Comparison of ENCODE assay signal across 23 cellular contexts in genomic region chr11:119625206-119625988, GRCh38.
DNase-seq lines count a peak whose midpoint lies in the region; ATAC-seq and TF ChIP-seq lines count a peak whose summit lies in the region.
"Had no signal": no experiment of that assay in that cellular context is flagged by ENCODE, and none has a peak within 500 bp of the region (broad histone marks: within the 10 kb centered on the region; RNA-seq: fewer than 3 reads in every experiment).

No MANE protein-coding gene starts in this region.

- H3K36me3 ChIP-seq in GM23338 (ENCODE audit: insufficient read depth) (no peaks in the 10 kb centered on the region), adipocyte (ENCODE audit: control insufficient read depth, insufficient read depth, low read length, severe bottlenecking) (no peaks in the 10 kb centered on the region)
- H3K36me3 ChIP-seq: breast epithelium, thyroid gland had no signal

- no peaks in the 10 kb centered on the region for H3F3A ChIP-seq in GM23338 (replicated peaks; ENCODE audit: low read depth)

- H3K4me3 ChIP-seq in GM23338 (no peak overlapping the region), adipocyte (ENCODE audit: low read length) (peak overlapping the region; percentile 31)
- H3K4me3 ChIP-seq: breast epithelium, coronary artery, thyroid gland had no signal

- no peak for TF ChIP-seq CTCF in GM23338 (conservative IDR thresholded peaks at IDR 0.05; ENCODE audit: low read depth in 2 of 2)
- TF ChIP-seq CTCF in MCF 10A (IDR thresholded peaks at IDR 0.05; ENCODE audit: unreplicated experiment) = no peak

- H3K27me3 Mint-ChIP-seq in GM23338 (ENCODE audit: insufficient read depth, low read depth, poor library complexity) (peaks cover 13% of the 10 kb centered on the region), MCF 10A (ENCODE audit: insufficient read depth, unreplicated experiment) (peaks cover 24% of the 10 kb centered on the region)

- H3K79me2 ChIP-seq in GM23338 (replicated peaks; ENCODE audit: insufficient read depth) = no peaks in the 10 kb centered on the region

- H3K9me2 ChIP-seq in GM23338 (ENCODE audit: insufficient read depth) = no peaks in the 10 kb centered on the region

- peak overlapping the region; percentile 31 for H3K9ac ChIP-seq in adipocyte (ENCODE audit: low read length)

- H3K4me1 ChIP-seq in GM23338 (ENCODE audit: insufficient read depth) (no peaks in the 10 kb centered on the region), adipocyte (ENCODE audit: control insufficient read depth, insufficient read depth, low read length) (peaks cover 15% of the 10 kb centered on the region)
- H3K4me1 ChIP-seq: breast epithelium, thyroid gland had no signal

- no peaks in the 10 kb centered on the region for H3K27me3 ChIP-seq in GM23338 (ENCODE audit: insufficient read depth)
- H3K27me3 ChIP-seq in adipocyte (replicated peaks; ENCODE audit: control insufficient read depth, insufficient read depth, low read length) = peaks cover 18% of the 10 kb centered on the region
- H3K27me3 ChIP-seq: breast epithelium, thyroid gland had no signal

- peak overlapping the region; percentile 10; the same call in 1 of the 2 replicates for H3K4me2 ChIP-seq in GM23338

- CTCF ChIA-PET in MCF 10A (lab: Yijun Ruan, JAX) = interaction anchor here (0.5 to 1.3 kb wide), 9 partner anchors 16 to 930 kb away, joined by 3 to 6 read pairs (median 3); no protein-coding TSS in a partner anchor

- no peaks in the 10 kb centered on the region for H3K36me3 Mint-ChIP-seq in GM23338 (ENCODE audit: low read depth)
- no peaks in the 10 kb centered on the region for H3K36me3 Mint-ChIP-seq in MCF 10A (ENCODE audit: insufficient read depth, unreplicated experiment)
- H3K36me3 Mint-ChIP-seq: CD8-positive, alpha-beta T cell; naive B cell had no signal

- DNase-seq in GM23338 (ENCODE audit: low spot score) (no peak), adipocyte (ENCODE audit: low read depth) (no peak), left cardiac atrium (no peak), sciatic nerve (ENCODE audit: low spot score) (no peak), NCI-H1417 (lab: John Stamatoyannopoulos, UW) (no peak), HuH-7.5 (ENCODE audit: low spot score) (no peak), MCF 10A (ENCODE audit: unreplicated experiment) (no peak)
- DNase-seq: activated CD4-positive, alpha-beta T cell treated with anti-CD3 and anti-CD28 coated beads for 4 hours; activated T-cell treated with anti-CD3 and anti-CD28 coated beads, Interleukin-2, amount 50 U/mL, for 4 hours; amniotic stem cell; CD8-positive, alpha-beta T cell; DMS 273 treated with DMSO at 0.1 percent for 48 hours; head of caudate nucleus; left colon; naive B cell; NCI-H146; retina; stimulated activated CD4-positive, alpha-beta T cell treated with anti-CD3 and anti-CD28 coated beads, Interleukin-15, amount 100 ng/mL, for 24 hours; stimulated activated naive CD8-positive, alpha-beta T cell treated with anti-CD3 and anti-CD28 coated beads, Interleukin-15, Interleukin-2, amounts not matched to agents 100 U/mL and 50 U/mL, for 24 hours; T-helper 17 cell; thyroid gland had no signal

- peaks cover 27% of the 10 kb centered on the region for H3K4me1 Mint-ChIP-seq in GM23338
- no peaks in the 10 kb centered on the region for H3K4me1 Mint-ChIP-seq in MCF 10A (ENCODE audit: insufficient read depth, unreplicated experiment)

- H3K27ac ChIP-seq in GM23338 (ENCODE audit: low read depth) = no peak overlapping the region
- H3K27ac ChIP-seq: breast epithelium, coronary artery, thyroid gland had no signal

- no peaks in the 10 kb centered on the region; the same call in 1 of the 2 replicates for H4K20me1 ChIP-seq in GM23338 (replicated peaks; ENCODE audit: insufficient read depth)

- no peaks in the 10 kb centered on the region for H3K9me3 ChIP-seq in adipocyte (ENCODE audit: control insufficient read depth, low read length)
- H3K9me3 ChIP-seq: breast epithelium, thyroid gland had no signal

- POLR2A ChIA-PET in MCF 10A (lab: Yijun Ruan, JAX) = interaction anchor here (1.1 kb wide), 1 partner anchor 29 kb away, joined by 3 read pairs; no protein-coding TSS in a partner anchor

- intact Hi-C loops in left cardiac atrium (cut with DNase I) = no loop called here
- intact Hi-C loops in sciatic nerve (cut with DNase I) = no loop called here
- intact Hi-C loops in MCF 10A (cut with micrococcal nuclease) = no loop called here

- H2AFZ ChIP-seq in GM23338 = no peak overlapping the region

- BruUV-seq in MCF 10A (replicated peaks; lab: Mats Ljungman, UMichigan) = no TSS peak

- ATAC-seq in GM23338 (peak; percentile 6; the same call in 2 of the 3 replicates), left cardiac atrium (peak; percentile 33 to 75), sciatic nerve (peak; percentile 58)
- ATAC-seq: activated T-cell treated with anti-CD3 and anti-CD28 coated beads, Interleukin-2, amount 50 U/mL, for 4 hours; CD8-positive, alpha-beta T cell; left colon; stimulated activated naive CD8-positive, alpha-beta T cell treated with anti-CD3 and anti-CD28 coated beads, Interleukin-15, Interleukin-2, amounts not matched to agents 100 U/mL and 50 U/mL, for 24 hours; T-helper 17 cell had no signal

- H3K4me3 Mint-ChIP-seq in GM23338 = no peak overlapping the region
- no peak overlapping the region for H3K4me3 Mint-ChIP-seq in MCF 10A (ENCODE audit: unreplicated experiment)
- H3K4me3 Mint-ChIP-seq: activated T-cell treated with anti-CD3 and anti-CD28 coated beads, Interleukin-2, amount 50 U/mL, for 4 hours; CD8-positive, alpha-beta T cell; naive B cell; T-helper 17 cell had no signal

- no peaks in the 10 kb centered on the region for H3K9me3 Mint-ChIP-seq in GM23338
- H3K9me3 Mint-ChIP-seq in MCF 10A (ENCODE audit: unreplicated experiment) = no peaks in the 10 kb centered on the region
- H3K9me3 Mint-ChIP-seq: activated T-cell treated with anti-CD3 and anti-CD28 coated beads, Interleukin-2, amount 50 U/mL, for 4 hours; CD8-positive, alpha-beta T cell; naive B cell had no signal

- H3K27ac Mint-ChIP-seq in GM23338 (no peak overlapping the region), MCF 10A (ENCODE audit: low read depth, unreplicated experiment) (no peak overlapping the region)
- H3K27ac Mint-ChIP-seq: CD8-positive, alpha-beta T cell; naive B cell; T-helper 17 cell had no signal

TF ChIP-seq in GM23338, 12 proteins besides CTCF, POLR2A, EP300 and RAD21 (continues in another document):
- TF ChIP-seq ZNF114 (CRISPR knock-in tag; IDR thresholded peaks at IDR 0.05) = no peak
- no peak for TF ChIP-seq ZNF331 (CRISPR knock-in tag; IDR thresholded peaks at IDR 0.05; ENCODE audit: low read depth)
- no peak for TF ChIP-seq NANOG (IDR thresholded peaks at IDR 0.05; ENCODE audit: borderline replicate concordance)
- TF ChIP-seq CREB1 (CRISPR knock-in tag; IDR thresholded peaks at IDR 0.05; ENCODE audit: low read depth) = no peak
- no peak for TF ChIP-seq EZH2phosphoT487 (IDR thresholded peaks at IDR 0.05; ENCODE audit: unreplicated experiment)

Comparison
In these comparisons a context has a peak if more than half of its experiments do, and no peak if none do; other contexts are left out.
1. ATAC-seq: peak in every context shown above with its lines; median percentile 58 in sciatic nerve; 54 in left cardiac atrium; 6 in GM23338.